ENCODE assay signal across 8 cellular contexts in the genomic region with DNA sequence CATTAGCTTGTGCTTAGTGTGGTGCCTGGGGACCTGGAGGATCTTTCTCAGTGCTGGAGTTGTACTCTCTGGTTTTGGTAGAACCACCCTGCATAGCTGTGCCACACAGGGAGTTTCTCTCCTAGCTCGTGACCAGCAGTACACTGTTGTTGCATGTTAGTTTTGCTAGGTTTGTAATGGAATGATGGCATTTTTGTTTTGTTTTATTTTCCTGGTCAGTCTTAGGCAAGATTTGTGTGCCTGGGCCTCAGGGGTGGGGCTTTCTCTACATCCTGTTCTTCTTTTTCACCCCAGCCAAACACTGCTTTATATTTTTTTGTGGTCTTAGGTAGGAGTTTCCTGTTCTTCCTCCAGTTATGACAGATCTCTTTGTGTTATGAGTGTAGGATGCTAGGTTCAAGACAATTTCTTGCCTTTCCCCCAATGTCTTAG.
A peak's percentile ranks its signal among the peaks of the same experiment; 100 is the strongest.
DNase-seq lines count a peak whose midpoint lies in the region; ATAC-seq and TF ChIP-seq lines count a peak whose summit lies in the region.

No MANE protein-coding gene starts in this region.

- CTCF ChIA-PET in Calu3 (lab: Charles Lee) = interaction anchor here (0.5 kb wide), 1 partner anchor 20 kb away, joined by 6 read pairs; no protein-coding TSS in a partner anchor

- H3K9me3 Mint-ChIP-seq in Calu3 (ENCODE audit: low read depth, unreplicated experiment) = peaks cover 5% of the 10 kb centered on the region
- peaks cover 32% of the 10 kb centered on the region for H3K9me3 Mint-ChIP-seq in nephron progenitor cell

- H3K9me3 ChIP-seq in adipocyte (ENCODE audit: control insufficient read depth, low read length) = peaks cover 7% of the 10 kb centered on the region

- peak; percentile 95 for ATAC-seq in HG03520 (IDR thresholded peaks at IDR 0.05; ENCODE audit: unreplicated experiment)

- H3K4me3 Mint-ChIP-seq in Calu3 (ENCODE audit: low read depth, unreplicated experiment) (no peak overlapping the region), nephron progenitor cell (no peak overlapping the region)

- TF ChIP-seq CTCF in Calu3 (IDR thresholded peaks at IDR 0.05; ENCODE audit: unreplicated experiment) (no peak), GM20000 (IDR thresholded peaks at IDR 0.05; ENCODE audit: extremely low read depth, missing control alignments) (no peak), nephron progenitor cell (IDR thresholded peaks at IDR 0.05) (no peak)

- no peak overlapping the region for H3K27ac ChIP-seq in caudate nucleus (ENCODE audit: low read depth, low read length)

- no peaks in the 10 kb centered on the region for H3K27me3 Mint-ChIP-seq in Calu3 (ENCODE audit: unreplicated experiment)
- no peaks in the 10 kb centered on the region for H3K27me3 Mint-ChIP-seq in nephron progenitor cell (ENCODE audit: low read depth, poor library complexity)

- H3K27ac Mint-ChIP-seq in Calu3 (ENCODE audit: unreplicated experiment) (peak overlapping the region; percentile 9), nephron progenitor cell (no peak overlapping the region)

- no peak overlapping the region for H3K9ac ChIP-seq in adipocyte (ENCODE audit: low read length)

- H3K36me3 Mint-ChIP-seq in Calu3 (ENCODE audit: insufficient read depth, unreplicated experiment) = no peaks in the 10 kb centered on the region
- peaks cover 18% of the 10 kb centered on the region for H3K36me3 Mint-ChIP-seq in nephron progenitor cell (ENCODE audit: low read depth)

- H3K27me3 ChIP-seq in adipocyte (replicated peaks; ENCODE audit: control insufficient read depth, insufficient read depth, low read length) = no peaks in the 10 kb centered on the region

- H3K4me1 Mint-ChIP-seq in Calu3 (ENCODE audit: low read depth, unreplicated experiment) (peaks cover 18% of the 10 kb centered on the region), nephron progenitor cell (peaks cover 8% of the 10 kb centered on the region)

- BruUV-seq in Calu3 (replicated peaks; lab: Mats Ljungman, UMichigan) = no TSS peak

- DNase-seq in Calu3 (no peak), GM20000 (ENCODE audit: low spot score) (peak; percentile 13), adipocyte (ENCODE audit: low read depth) (peak; percentile 17), NCI-H69 (lab: John Stamatoyannopoulos, UW) (no peak), caudate nucleus (lab: John Stamatoyannopoulos, UW) (no peak), superior temporal gyrus (ENCODE audit: extremely low spot score) (no peak), nephron progenitor cell (no peak)

- H3K36me3 ChIP-seq in adipocyte (ENCODE audit: control insufficient read depth, insufficient read depth, low read length, severe bottlenecking) = no peaks in the 10 kb centered on the region

- intact Hi-C loops in Calu3 (cut with micrococcal nuclease; ENCODE audit: unreplicated experiment) = no loop called here

- no peak overlapping the region for H3K4me3 ChIP-seq in adipocyte (ENCODE audit: low read length)

- H3K4me1 ChIP-seq in adipocyte (ENCODE audit: control insufficient read depth, insufficient read depth, low read length) = no peaks in the 10 kb centered on the region

Comparison
In these comparisons a context has a peak if more than half of its experiments do, and no peak if none do; other contexts are left out.
1. DNase-seq: peak in GM20000 (single experiment) and adipocyte (single experiment); none in Calu3 (single experiment), NCI-H69 (single experiment), caudate nucleus (0 of 61), superior temporal gyrus (single experiment) and nephron progenitor cell (single experiment).